ENCODE assay signal across 9 cellular contexts in genomic region chr5:150428106-150428876, GRCh38. TPM values are rescaled to one million over a fixed set of nuclear protein-coding genes. Genes with fewer than 3 reads are reported as not detected.
DNase-seq lines count a peak whose midpoint lies in the region; ATAC-seq, FAIRE-seq and TF ChIP-seq lines count a peak whose summit lies in the region.
"Had no signal": no experiment of that assay in that cellular context is flagged by ENCODE, and none has a peak within 500 bp of the region (broad histone marks: within the 10 kb centered on the region; RNA-seq: fewer than 3 reads in every experiment).

No MANE protein-coding gene starts in this region.

- FAIRE-seq in GM12878 (lab: Jason Lieb, UNC) (no peak), H54 (lab: Jason Lieb, UNC) (no peak)

- H3K23ac ChIP-seq in trophoblast cell (ENCODE audit: low read length): no peak overlapping the region

- H3K79me2 ChIP-seq in GM12878 (ENCODE audit: control insufficient read depth, insufficient read depth, low read length): no peaks in the 10 kb centered on the region
- H3K79me2 ChIP-seq in trophoblast cell (ENCODE audit: control insufficient read depth, insufficient read depth, low read length, poor library complexity): no peaks in the 10 kb centered on the region

- BruUV-seq in GM12878 (replicated peaks; lab: Mats Ljungman, UMichigan): no TSS peak

- peak overlapping the region in 4 of 7 donors; percentile 16 to 71 (median 42) for H3K27ac Mint-ChIP-seq in CD14-positive monocyte
- H3K27ac Mint-ChIP-seq in activated CD8-positive, alpha-beta T cell treated with anti-CD3 and anti-CD28 coated beads, Interleukin-2, amount 10 ng/mL, durations not matched to agents 7 days and 5 days: no peak overlapping the region
- H3K27ac Mint-ChIP-seq: activated CD4-positive, alpha-beta T cell treated with anti-CD3 and anti-CD28 coated beads, Interleukin-2, amount 10 ng/mL, durations not matched to agents 24 days and 14 days had no signal

- POLR2A ChIA-PET in GM12878 (lab: Charles Lee): interaction anchor here (0.6 to 2.9 kb wide), 4 partner anchors 9 to 22 kb away, joined by 4 to 37 read pairs (median 6); partner anchors contain the start of gene CD74
- POLR2A ChIA-PET in activated CD8-positive, alpha-beta T cell treated with anti-CD3 and anti-CD28 coated beads, Interleukin-2, amount 10 ng/mL, durations not matched to agents 7 days and 5 days (lab: Charles Lee): interaction anchor here (1.6 kb wide), 1 partner anchor 21 kb away, joined by 3 read pairs; the partner anchor contains the start of gene RPS14

- ATAC-seq in GM12878 (peak; percentile 29), right cardiac atrium (peak; percentile 84 to 91), HG03139 (IDR thresholded peaks at IDR 0.05; ENCODE audit: unreplicated experiment) (no peak)
- ATAC-seq in activated CD8-positive, alpha-beta T cell treated with anti-CD3 and anti-CD28 coated beads, Interleukin-2, amount 10 ng/mL, durations not matched to agents 7 days and 5 days: no peak

- H3K27me3 Mint-ChIP-seq in CD14-positive monocyte (ENCODE audit: low read depth in 3 of 3): peaks cover 1 to 9% (median 2%) of the 10 kb centered on the region in 3 donors
- no peaks in the 10 kb centered on the region for H3K27me3 Mint-ChIP-seq in activated CD8-positive, alpha-beta T cell treated with anti-CD3 and anti-CD28 coated beads, Interleukin-2, amount 10 ng/mL, durations not matched to agents 7 days and 5 days (ENCODE audit: low read depth)

- no peak overlapping the region for H2BK12ac ChIP-seq in trophoblast cell (ENCODE audit: low read length)

- H3K9me3 Mint-ChIP-seq in CD14-positive monocyte: no peaks in the 10 kb centered on the region
- H3K9me3 Mint-ChIP-seq in activated CD8-positive, alpha-beta T cell treated with anti-CD3 and anti-CD28 coated beads, Interleukin-2, amount 10 ng/mL, durations not matched to agents 7 days and 5 days (ENCODE audit: insufficient read depth): no peaks in the 10 kb centered on the region
- H3K9me3 Mint-ChIP-seq: activated CD4-positive, alpha-beta T cell treated with anti-CD3 and anti-CD28 coated beads, Interleukin-2, amount 10 ng/mL, durations not matched to agents 24 days and 14 days had no signal

- WGBS in GM12878 (ENCODE audit: insufficient coverage, insufficient replicate concordance, low lambda C conversion rate, missing lambda C conversion rate): 74% methylated on average over 18 of the region's 18 CpGs
- 49% methylated on average over 18 of the region's 18 CpGs for WGBS in right cardiac atrium
- no CpG with 5 or more reads among the region's 18 CpGs for WGBS in trophoblast cell (ENCODE audit: extremely low coverage, insufficient coverage, insufficient read length)

- H2AFZ ChIP-seq in GM12878 (ENCODE audit: control insufficient read depth, low read depth, low read length) (no peak overlapping the region), trophoblast cell (ENCODE audit: insufficient read depth, low read length, poor library complexity) (no peak overlapping the region)

- H3K4ac ChIP-seq in trophoblast cell (ENCODE audit: low read depth, low read length): no peak overlapping the region

- no peak overlapping the region for H3K4me2 ChIP-seq in GM12878 (ENCODE audit: control insufficient read depth, insufficient read depth)
- no peak overlapping the region for H3K4me2 ChIP-seq in trophoblast cell (ENCODE audit: low read length)

- H3K4me1 Mint-ChIP-seq in CD14-positive monocyte: peaks cover 14% of the 10 kb centered on the region
- H3K4me1 Mint-ChIP-seq in activated CD8-positive, alpha-beta T cell treated with anti-CD3 and anti-CD28 coated beads, Interleukin-2, amount 10 ng/mL, durations not matched to agents 7 days and 5 days (ENCODE audit: low read depth): no peaks in the 10 kb centered on the region
- H3K4me1 Mint-ChIP-seq: activated CD4-positive, alpha-beta T cell treated with anti-CD3 and anti-CD28 coated beads, Interleukin-2, amount 10 ng/mL, durations not matched to agents 24 days and 14 days had no signal

- H3K18ac ChIP-seq in trophoblast cell (ENCODE audit: low read length): no peak overlapping the region

- TF ChIP-seq CTCF in CD14-positive monocyte (IDR thresholded peaks at IDR 0.05) (no peak), GM12878 (IDR thresholded peaks at IDR 0.05 in 2 of 3, conservative IDR thresholded peaks at IDR 0.05 in 1 of 3; ENCODE audit: control insufficient read depth in 2 of 3, extremely low read depth in 1 of 3, insufficient read depth in 1 of 3, low read depth in 3 of 3, low read length in 3 of 3) (no peak)

- H4K8ac ChIP-seq in trophoblast cell (ENCODE audit: low read depth, low read length): no peak overlapping the region

- intact Hi-C loops in CD14-positive monocyte (cut with micrococcal nuclease) (no loop called here), GM12878 (cut with micrococcal nuclease; ENCODE audit: unreplicated experiment) (no loop called here), right cardiac atrium (cut with DNase I) (no loop called here)

- no peak for TF ChIP-seq RAD21 in GM12878 (IDR thresholded peaks at IDR 0.05; ENCODE audit: insufficient read depth, low read depth, low read length)

- H3K9ac ChIP-seq in GM12878 (ENCODE audit: control insufficient read depth, insufficient read depth, low read length): no peak overlapping the region
- no peak overlapping the region for H3K9ac ChIP-seq in trophoblast cell (ENCODE audit: low read length)

- SMC1A ChIA-PET in GM12878 (lab: Charles Lee; ENCODE audit: uncharacterized antibody, unreplicated experiment): interaction anchor here (1.0 to 1.7 kb wide), 2 partner anchors 12 to 18 kb away, joined by 6 to 8 read pairs; no protein-coding TSS in a partner anchor

- no peak overlapping the region for H4K12ac ChIP-seq in trophoblast cell (ENCODE audit: low read depth, low read length)

- no peaks in the 10 kb centered on the region for H3K79me1 ChIP-seq in trophoblast cell (ENCODE audit: low read length)

- no peaks in the 10 kb centered on the region for H3K36me3 Mint-ChIP-seq in CD14-positive monocyte
- H3K36me3 Mint-ChIP-seq in activated CD8-positive, alpha-beta T cell treated with anti-CD3 and anti-CD28 coated beads, Interleukin-2, amount 10 ng/mL, durations not matched to agents 7 days and 5 days (ENCODE audit: low read depth): no peaks in the 10 kb centered on the region

- H3K4me1 ChIP-seq in GM12878 (ENCODE audit: control insufficient read depth, insufficient read depth, low read length) (peaks cover 7% of the 10 kb centered on the region), right cardiac atrium (ENCODE audit: control insufficient read depth, insufficient read depth, low read length) (peaks cover 3% of the 10 kb centered on the region), trophoblast cell (ENCODE audit: control insufficient read depth in 1 of 2, insufficient read depth in 2 of 2, low read length in 2 of 2) (peaks cover 0 to 4% of the 10 kb centered on the region in 2 experiments)

- in situ Hi-C loops in GM12878 (cut with MboI): no loop called here

- no peak overlapping the region for H3K14ac ChIP-seq in trophoblast cell (ENCODE audit: low read length)

- no peak overlapping the region for H2BK120ac ChIP-seq in trophoblast cell (ENCODE audit: insufficient read depth, low read length, poor library complexity)

- TF ChIP-seq EP300 in GM12878 (IDR thresholded peaks at IDR 0.05; ENCODE audit: borderline replicate concordance in 1 of 2, control insufficient read depth in 1 of 2, low read depth in 2 of 2, low read length in 2 of 2): no peak

- no peak overlapping the region for H2BK5ac ChIP-seq in trophoblast cell (ENCODE audit: low read depth, low read length, poor library complexity)

- H3K27ac ChIP-seq in GM12878 (ENCODE audit: control insufficient read depth, insufficient read depth) (no peak overlapping the region), right cardiac atrium (ENCODE audit: low read length) (peak overlapping the region; percentile 19), trophoblast cell (ENCODE audit: low read depth, low read length) (no peak overlapping the region)

- H3K9me3 ChIP-seq in GM12878 (replicated peaks; ENCODE audit: control insufficient read depth, insufficient read depth, low read length): no peaks in the 10 kb centered on the region
- no peaks in the 10 kb centered on the region for H3K9me3 ChIP-seq in right cardiac atrium (ENCODE audit: control insufficient read depth, low read length)
- H3K9me3 ChIP-seq in trophoblast cell (ENCODE audit: insufficient read depth, low read depth, low read length): no peaks in the 10 kb centered on the region

- RAD21 ChIA-PET in GM12878 (lab: Charles Lee; ENCODE audit: unreplicated experiment): interaction anchor here (0.6 to 1.4 kb wide), 2 partner anchors 15 to 17 kb away, joined by 3 to 4 read pairs; partner anchors contain the start of gene CD74

- TF ChIP-seq POLR2A in GM12878 (IDR thresholded peaks at IDR 0.05; ENCODE audit: low read depth, low read length) (no peak), H54 (IDR thresholded peaks at IDR 0.05; ENCODE audit: low read depth, low read length) (no peak)

- H3K4me3 ChIP-seq in GM12878 (no peak overlapping the region), right cardiac atrium (ENCODE audit: low read length) (no peak overlapping the region), trophoblast cell (ENCODE audit: low read depth, low read length) (no peak overlapping the region)

- H4K91ac ChIP-seq in trophoblast cell (ENCODE audit: low read depth, low read length): no peak overlapping the region

- H3K36me3 ChIP-seq in GM12878 (ENCODE audit: control insufficient read depth in 2 of 2, insufficient read depth in 2 of 2, low read length in 1 of 2) (no peaks in the 10 kb centered on the region), trophoblast cell (ENCODE audit: control insufficient read depth in 1 of 2, insufficient read depth in 2 of 2, low read length in 2 of 2) (no peaks in the 10 kb centered on the region)

- H3K27me3 ChIP-seq in GM12878 (replicated peaks in 1 of 2; ENCODE audit: control insufficient read depth in 2 of 2, insufficient read depth in 2 of 2, low read length in 1 of 2): no peaks in the 10 kb centered on the region
- H3K27me3 ChIP-seq in right cardiac atrium (ENCODE audit: control insufficient read depth, insufficient read depth): no peaks in the 10 kb centered on the region
- no peaks in the 10 kb centered on the region for H3K27me3 ChIP-seq in trophoblast cell (ENCODE audit: insufficient read depth, low read length)

- DNase-seq in CD14-positive monocyte (ENCODE audit: low spot score): no peak
- DNase-seq in GM12878 (ENCODE audit: low read depth, low spot score): no peak
- peak; percentile 85 to 90 (median 87) for DNase-seq in right cardiac atrium
- peak; percentile 41 to 61 for DNase-seq in trophoblast cell
- DNase-seq in activated CD8-positive, alpha-beta T cell treated with anti-CD3 and anti-CD28 coated beads, Interleukin-2, amount 10 ng/mL, durations not matched to agents 7 days and 5 days: no peak
- no peak for DNase-seq in H54 (ENCODE audit: insufficient read length, low spot score)
- no peak for DNase-seq in effector CD8-positive, alpha-beta T cell (lab: John Stamatoyannopoulos, UW)
- DNase-seq: activated CD4-positive, alpha-beta T cell treated with anti-CD3 and anti-CD28 coated beads, Interleukin-2, amount 10 ng/mL, durations not matched to agents 24 days and 14 days had no signal

- no peaks in the 10 kb centered on the region for H4K20me1 ChIP-seq in GM12878 (ENCODE audit: control insufficient read depth, insufficient read depth)

- CTCF ChIA-PET in GM12878 (lab: Yijun Ruan, JAX): interaction anchor here (1.4 to 2.4 kb wide), 3 partner anchors 8 to 29 kb away, joined by 5 to 13 read pairs (median 7); no protein-coding TSS in a partner anchor
- CTCF ChIA-PET in activated CD8-positive, alpha-beta T cell treated with anti-CD3 and anti-CD28 coated beads, Interleukin-2, amount 10 ng/mL, durations not matched to agents 7 days and 5 days (lab: Charles Lee): interaction anchor here (1.1 to 1.6 kb wide), 2 partner anchors 8 to 18 kb away, joined by 3 read pairs; no protein-coding TSS in a partner anchor

- no peak overlapping the region for H2AK5ac ChIP-seq in trophoblast cell (ENCODE audit: low read length)

- no peak overlapping the region for H3K4me3 Mint-ChIP-seq in CD14-positive monocyte
- no peak overlapping the region for H3K4me3 Mint-ChIP-seq in activated CD8-positive, alpha-beta T cell treated with anti-CD3 and anti-CD28 coated beads, Interleukin-2, amount 10 ng/mL, durations not matched to agents 7 days and 5 days
- H3K4me3 Mint-ChIP-seq: activated CD4-positive, alpha-beta T cell treated with anti-CD3 and anti-CD28 coated beads, Interleukin-2, amount 10 ng/mL, durations not matched to agents 24 days and 14 days had no signal

RNA-seq across cellular contexts. Expression of gene CD74, which starts 15.6 kb away (rescaled TPM):
- 1,000 to 10,000 TPM; 3,498 to 4,939 TPM for polyA plus RNA-seq in CD14-positive monocyte
- 2,823 and 2,919 TPM in 2 replicates for total RNA-seq in GM12878 (2013; cell fraction: nucleolus; rRNA removed)
- 10,156 and 11,063 TPM in 2 replicates for total RNA-seq in GM12878 (2014; rRNA removed)
- total RNA-seq in GM12878 (2014; rRNA removed; fragmentation: Illumina TruSeq; extraction: Trizol): 2,507 and 2,767 TPM in 2 replicates
- total RNA-seq in GM12878 (2021): 4,973 and 5,010 TPM in 2 replicates
- polyA plus RNA-seq in GM12878 (2011; ENCODE audit: low read depth): 4,271 TPM
- polyA plus RNA-seq in GM12878 (2011; rRNA removed): 309 and 1,760 TPM in 2 replicates
- polyA plus RNA-seq in GM12878 (2011; cell fraction: cytosol; rRNA removed): 1,718 and 2,321 TPM in 2 replicates
- 1,510 and 1,766 TPM in 2 replicates for polyA plus RNA-seq in GM12878 (2011; cell fraction: nucleus; rRNA removed)
- 6,323 and 7,232 TPM in 2 replicates for polyA plus RNA-seq in GM12878 (2012)
- polyA plus RNA-seq in GM12878 (2014; fragmentation: Illumina TruSeq; extraction: Trizol): 3,291 and 4,542 TPM in 2 replicates
- polyA plus RNA-seq in GM12878 (2014; fragmentation: Nextera tagmentation; extraction: Ambion mirVana): 1,000 to 10,000 TPM; 1,387 to 2,107 TPM
- 3,302 and 5,141 TPM in 2 replicates for polyA plus RNA-seq in GM12878 (2014; rRNA removed)
- 1,000 to 10,000 TPM; 6,006 to 6,596 TPM for polyA plus RNA-seq in GM12878 (2016; fragmentation: Nextera tagmentation; extraction: Ambion mirVana)
- polyA minus RNA-seq in GM12878 (2011; rRNA and poly(A)+ RNA removed): 1,457 and 1,517 TPM in 2 replicates
- polyA minus RNA-seq in GM12878 (2011; cell fraction: cytosol; rRNA and poly(A)+ RNA removed): 1,302 and 1,364 TPM in 2 replicates
- 388 and 604 TPM in 2 replicates for polyA minus RNA-seq in GM12878 (2011; cell fraction: nucleus; rRNA and poly(A)+ RNA removed)
- total RNA-seq in right cardiac atrium: 100 to 1,000 TPM; 222 to 331 (median 251) TPM
- 201 TPM for polyA plus RNA-seq in right cardiac atrium
- polyA plus RNA-seq in trophoblast cell (2013): 50.4 and 50.6 TPM in 2 replicates
- 100 to 1,000 TPM; 395 to 407 TPM for total RNA-seq in activated CD8-positive, alpha-beta T cell treated with anti-CD3 and anti-CD28 coated beads, Interleukin-2, amount 10 ng/mL, durations not matched to agents 7 days and 5 days

RNA-seq across cellular contexts. Expression of gene RPS14, which starts 21.2 kb away (rescaled TPM):
- polyA plus RNA-seq in CD14-positive monocyte (1,000 to 10,000 TPM; 2,768 to 3,499 TPM), GM12878 (2011; rRNA removed) (3,820 and 3,850 TPM in 2 replicates), GM12878 (2014; fragmentation: Illumina TruSeq; extraction: Trizol) (3,219 and 4,047 TPM in 2 replicates), GM12878 (2014; fragmentation: Nextera tagmentation; extraction: Ambion mirVana) (1,000 to 10,000 TPM; 2,295 to 2,356 TPM), GM12878 (2014; rRNA removed) (3,649 and 3,781 TPM in 2 replicates), GM12878 (2016; fragmentation: Nextera tagmentation; extraction: Ambion mirVana) (1,000 to 10,000 TPM; 2,318 to 2,319 TPM), right cardiac atrium (1,870 TPM)
- total RNA-seq in GM12878 (2013; cell fraction: nucleolus; rRNA removed): 281 and 294 TPM in 2 replicates
- total RNA-seq in GM12878 (2014; rRNA removed) (3,103 and 3,139 TPM in 2 replicates), GM12878 (2014; rRNA removed; fragmentation: Illumina TruSeq; extraction: Trizol) (2,472 and 2,596 TPM in 2 replicates), GM12878 (2021) (3,369 and 3,514 TPM in 2 replicates), right cardiac atrium (1,000 to 10,000 TPM; 1,254 to 1,552 (median 1,386) TPM)
- polyA plus RNA-seq in GM12878 (2011; ENCODE audit: low read depth): 9,466 TPM
- polyA plus RNA-seq in GM12878 (2011; cell fraction: cytosol; rRNA removed): 6,340 and 8,149 TPM in 2 replicates
- polyA plus RNA-seq in GM12878 (2011; cell fraction: nucleus; rRNA removed): 1,312 and 1,697 TPM in 2 replicates
- polyA plus RNA-seq in GM12878 (2012): 4,574 and 5,154 TPM in 2 replicates
- 1,451 and 1,695 TPM in 2 replicates for polyA minus RNA-seq in GM12878 (2011; rRNA and poly(A)+ RNA removed)
- 359 and 410 TPM in 2 replicates for polyA minus RNA-seq in GM12878 (2011; cell fraction: cytosol; rRNA and poly(A)+ RNA removed)
- polyA minus RNA-seq in GM12878 (2011; cell fraction: nucleus; rRNA and poly(A)+ RNA removed): 135 and 152 TPM in 2 replicates
- polyA plus RNA-seq in trophoblast cell (2013): 2,982 and 3,060 TPM in 2 replicates
- 1,000 to 10,000 TPM; 2,046 to 2,123 TPM for total RNA-seq in activated CD8-positive, alpha-beta T cell treated with anti-CD3 and anti-CD28 coated beads, Interleukin-2, amount 10 ng/mL, durations not matched to agents 7 days and 5 days

Comparison
In these comparisons a context has a peak if more than half of its experiments do, and no peak if none do; other contexts are left out.
1. DNase-seq: peak in right cardiac atrium (3 of 3) and trophoblast cell (2 of 2); none in CD14-positive monocyte (single experiment), GM12878 (single experiment), activated CD8-positive, alpha-beta T cell treated with anti-CD3 and anti-CD28 coated beads, Interleukin-2, amount 10 ng/mL, durations not matched to agents 7 days and 5 days (single experiment), H54 (single experiment) and effector CD8-positive, alpha-beta T cell (single experiment).
2. ATAC-seq: peak in GM12878 (single experiment) and right cardiac atrium (2 of 2); none in activated CD8-positive, alpha-beta T cell treated with anti-CD3 and anti-CD28 coated beads, Interleukin-2, amount 10 ng/mL, durations not matched to agents 7 days and 5 days (single experiment) and HG03139 (single experiment).
3. RNA of gene CD74, which starts 15.6 kb away (total RNA-seq): 2,507 to 11,063 TPM in GM12878; 395 to 407 TPM in activated CD8-positive, alpha-beta T cell treated with anti-CD3 and anti-CD28 coated beads, Interleukin-2, amount 10 ng/mL, durations not matched to agents 7 days and 5 days and 222 to 331 TPM in right cardiac atrium; every median in the first group is over 4 times any median in the second.